3 cellular contexts compared by ENCODE assay signal in genomic region chr12:12399161-12399560, GRCh38.
TF ChIP-seq lines count a peak whose summit lies in the region.

No MANE protein-coding gene starts in this region.

TF ChIP-seq in SK-N-SH, 30 proteins besides CTCF, POLR2A, EP300 and RAD21:
- no peak for TF ChIP-seq MAX (IDR thresholded peaks at IDR 0.05; ENCODE audit: low read depth)
- TF ChIP-seq YY1 (IDR thresholded peaks at IDR 0.05; ENCODE audit: low read depth) = no peak
- TF ChIP-seq PBX3 (IDR thresholded peaks at IDR 0.05) = no peak
- no peak for TF ChIP-seq RCOR1 (IDR thresholded peaks at IDR 0.05; ENCODE audit: low read length)
- no peak for TF ChIP-seq POLR2AphosphoS5 (IDR thresholded peaks at IDR 0.05; ENCODE audit: low read depth, low read length)
TF ChIP-seq in SK-N-SH: peak in this region for 0.

TF ChIP-seq in SK-N-SH treated with all-trans-retinoic acid at 6 μM for 48 hours, 23 proteins besides CTCF, POLR2A, EP300 and RAD21:
- TF ChIP-seq CREB5 (CRISPR knock-in tag; IDR thresholded peaks at IDR 0.05; ENCODE audit: low read depth) (no peak), TSHZ2 (CRISPR knock-in tag; IDR thresholded peaks at IDR 0.05) (no peak), ZC3H10 (CRISPR knock-in tag; IDR thresholded peaks at IDR 0.05) (no peak), PATZ1 (CRISPR knock-in tag; IDR thresholded peaks at IDR 0.05; ENCODE audit: borderline replicate concordance) (no peak), ZNF565 (CRISPR knock-in tag; conservative IDR thresholded peaks at IDR 0.05; ENCODE audit: low read depth) (no peak), ESRRG (CRISPR knock-in tag; IDR thresholded peaks at IDR 0.05) (no peak), RARB (CRISPR knock-in tag; IDR thresholded peaks at IDR 0.05) (no peak), ZFP3 (CRISPR knock-in tag; IDR thresholded peaks at IDR 0.05) (no peak), ZNF8 (CRISPR knock-in tag; IDR thresholded peaks at IDR 0.05) (no peak), TCF4 (CRISPR knock-in tag; IDR thresholded peaks at IDR 0.05; ENCODE audit: borderline replicate concordance) (no peak), CSRNP3 (CRISPR knock-in tag; IDR thresholded peaks at IDR 0.05) (no peak), ZFP30 (CRISPR knock-in tag; IDR thresholded peaks at IDR 0.05) (no peak), GLIS3 (CRISPR knock-in tag; IDR thresholded peaks at IDR 0.05) (no peak), BACH2 (CRISPR knock-in tag; IDR thresholded peaks at IDR 0.05; ENCODE audit: borderline replicate concordance) (no peak), OSR1 (CRISPR knock-in tag; IDR thresholded peaks at IDR 0.05) (no peak), TOX (CRISPR knock-in tag; IDR thresholded peaks at IDR 0.05; ENCODE audit: borderline replicate concordance) (no peak), ZNF70 (CRISPR knock-in tag; IDR thresholded peaks at IDR 0.05) (no peak), POU6F1 (CRISPR knock-in tag; IDR thresholded peaks at IDR 0.05; ENCODE audit: borderline replicate concordance, low read depth) (no peak), CSDC2 (CRISPR knock-in tag; IDR thresholded peaks at IDR 0.05) (no peak), ARNTL (CRISPR knock-in tag; IDR thresholded peaks at IDR 0.05; ENCODE audit: borderline replicate concordance, low read depth) (no peak)

TF ChIP-seq in liver, 16 proteins besides CTCF, POLR2A, EP300 and RAD21:
- TF ChIP-seq SP1 (IDR thresholded peaks at IDR 0.05) (no peak), TAF1 (conservative IDR thresholded peaks at IDR 0.05) (no peak), RXRA (IDR thresholded peaks at IDR 0.05) (no peak), FOXA2 (IDR thresholded peaks at IDR 0.05) (no peak), JUND (IDR thresholded peaks at IDR 0.05) (no peak), FOXA1 (IDR thresholded peaks at IDR 0.05) (no peak), GABPA (IDR thresholded peaks at IDR 0.05 in 1 of 2, conservative IDR thresholded peaks at IDR 0.05 in 1 of 2) (no peak)
